13 cellular contexts compared by ENCODE assay signal in the genomic region with DNA sequence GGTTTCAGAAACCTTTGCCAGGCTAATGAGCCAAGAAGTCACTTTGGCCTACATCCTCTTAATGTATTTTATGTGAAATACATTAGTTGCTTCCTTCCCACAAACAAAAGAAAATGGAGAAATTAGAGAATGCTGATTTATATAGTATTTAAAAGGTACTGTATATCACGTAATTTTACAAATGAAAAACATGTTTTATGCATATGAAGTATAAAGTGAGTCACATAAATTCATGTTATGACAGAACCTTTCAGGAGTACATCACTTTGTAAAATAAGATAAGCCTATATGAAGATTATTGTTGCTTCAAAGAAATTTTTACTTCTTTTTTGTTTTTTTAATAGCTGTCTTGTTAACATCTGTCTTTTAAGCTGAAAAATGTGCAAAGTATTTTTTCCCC. TPM values are rescaled to one million over a fixed set of nuclear protein-coding genes. Genes with fewer than 3 reads are reported as not detected.
DNase-seq lines count a peak whose midpoint lies in the region; ATAC-seq, FAIRE-seq and TF ChIP-seq lines count a peak whose summit lies in the region.
"Had no signal": no experiment of that assay in that cellular context is flagged by ENCODE, and none has a peak within 500 bp of the region (broad histone marks: within the 10 kb centered on the region; RNA-seq: fewer than 3 reads in every experiment).

No MANE protein-coding gene starts in this region.

- no peak for DNase-seq in CD8-positive, alpha-beta T cell
- DNase-seq in HL-60 (ENCODE audit: low read depth in 1 of 2, low spot score in 1 of 2) (no peak), GM12878 (ENCODE audit: low read depth, low spot score) (no peak), small intestine (no peak), MM.1S (no peak)
- DNase-seq in natural killer cell treated with Interleukin-12 subunit alpha and Interleukin-12 subunit beta and Interleukin-15 and Interleukin-18, amount 100 ng/mL, for 72 hours (ENCODE audit: low spot score), result no peak
- no peak for DNase-seq in central memory CD4-positive, alpha-beta T cell
- DNase-seq: DMS53, foreskin melanocyte, mesendoderm, NCI-H1105 treated with DMSO at 0.1 percent for 48 hours, WERI-Rb-1 had no signal

- peaks cover 43% of the 10 kb centered on the region for H3K36me3 Mint-ChIP-seq in CD8-positive, alpha-beta T cell
- H3K36me3 Mint-ChIP-seq in natural killer cell treated with Interleukin-12 subunit alpha and Interleukin-12 subunit beta and Interleukin-15 and Interleukin-18, amount 100 ng/mL, for 72 hours, result peaks cover 34% of the 10 kb centered on the region

- FAIRE-seq in GM12878 (lab: Jason Lieb, UNC), result no peak
- FAIRE-seq in small intestine (lab: Jason Lieb, UNC), result no peak

- H2AFZ ChIP-seq in GM12878 (ENCODE audit: control insufficient read depth, low read depth, low read length) (no peak overlapping the region), MM.1S (ENCODE audit: low read length) (no peak overlapping the region)

- no peak overlapping the region for H3K27ac ChIP-seq in CD8-positive, alpha-beta T cell (ENCODE audit: low read depth, low read length)
- H3K27ac ChIP-seq in HL-60 (replicated peaks) (no peak overlapping the region), GM12878 (ENCODE audit: control insufficient read depth, insufficient read depth) (no peak overlapping the region; the same call in 1 of the 2 replicates), small intestine (ENCODE audit: low read depth in 1 of 2, low read length in 1 of 2) (no peak overlapping the region), MM.1S (ENCODE audit: low read length) (no peak overlapping the region)
- H3K27ac ChIP-seq: WERI-Rb-1 had no signal

- H3K79me2 ChIP-seq in GM12878 (ENCODE audit: control insufficient read depth, insufficient read depth, low read length) (peaks cover 99% of the 10 kb centered on the region), MM.1S (ENCODE audit: low read length) (peaks cover 97% of the 10 kb centered on the region)

- peaks cover 2% of the 10 kb centered on the region; the same call in 1 of the 2 replicates for H3F3A ChIP-seq in MM.1S (ENCODE audit: insufficient read depth, low read length)

- WGBS in GM12878 (ENCODE audit: insufficient coverage, insufficient replicate concordance, low lambda C conversion rate, missing lambda C conversion rate), result 45% methylated on average over 1 of the region's 1 CpG
- WGBS in small intestine, 3 donors, result 75 to 82% (median 78%) methylated on average over 1 of the region's 1 CpG

- SMC1A ChIA-PET in GM12878 (lab: Charles Lee; ENCODE audit: uncharacterized antibody, unreplicated experiment), result interaction anchor here (1.3 kb wide), 1 partner anchor 494 kb away, joined by 4 read pairs; no protein-coding TSS in a partner anchor

- TF ChIP-seq EP300 in GM12878 (IDR thresholded peaks at IDR 0.05; ENCODE audit: borderline replicate concordance in 1 of 2, control insufficient read depth in 1 of 2, low read depth in 2 of 2, low read length in 2 of 2), result no peak

- no peak overlapping the region for H3K4me3 ChIP-seq in CD8-positive, alpha-beta T cell (ENCODE audit: low read depth, low read length)
- H3K4me3 ChIP-seq in HL-60 (replicated peaks; ENCODE audit: insufficient read depth, low read length), result 0 out of 2 replicates have a peak overlapping the region, but pooled peaks have one; percentile 1
- H3K4me3 ChIP-seq in GM12878, result peak overlapping the region; percentile 55
- no peak overlapping the region for H3K4me3 ChIP-seq in small intestine (ENCODE audit: low read depth in 1 of 2, low read length in 2 of 2)
- no peak overlapping the region for H3K4me3 ChIP-seq in MM.1S (ENCODE audit: low read length)

- in situ Hi-C loops in GM12878 (cut with MboI), result no loop called here

- no peak for TF ChIP-seq POLR2A in GM12878 (IDR thresholded peaks at IDR 0.05; ENCODE audit: low read depth, low read length)

- TF ChIP-seq RAD21 in GM12878 (IDR thresholded peaks at IDR 0.05; ENCODE audit: insufficient read depth, low read depth, low read length), result no peak

- H3K4me2 ChIP-seq in GM12878 (ENCODE audit: control insufficient read depth, insufficient read depth), result peak overlapping the region; percentile 75
- H3K4me2 ChIP-seq in MM.1S (ENCODE audit: low read depth, low read length), result no peak overlapping the region

- no peaks in the 10 kb centered on the region for H3K9me3 ChIP-seq in CD8-positive, alpha-beta T cell (ENCODE audit: low read length)
- H3K9me3 ChIP-seq in GM12878 (replicated peaks; ENCODE audit: control insufficient read depth, insufficient read depth, low read length), result no peaks in the 10 kb centered on the region
- no peaks in the 10 kb centered on the region for H3K9me3 ChIP-seq in small intestine (ENCODE audit: control insufficient read depth, low read depth)
- H3K9me3 ChIP-seq in MM.1S (replicated peaks; ENCODE audit: insufficient read depth, low read length), result no peaks in the 10 kb centered on the region

- POLR2A ChIA-PET in CD8-positive, alpha-beta T cell (lab: Charles Lee), result no interaction called here
- POLR2A ChIA-PET in GM12878 (lab: Charles Lee), result interaction anchor here (1.3 kb wide), 1 partner anchor 9 kb away, joined by 5 read pairs; no protein-coding TSS in a partner anchor

- H3K4me3 Mint-ChIP-seq in CD8-positive, alpha-beta T cell, result peak overlapping the region; percentile 71
- peak overlapping the region; percentile 98 for H3K4me3 Mint-ChIP-seq in natural killer cell treated with Interleukin-12 subunit alpha and Interleukin-12 subunit beta and Interleukin-15 and Interleukin-18, amount 100 ng/mL, for 72 hours

- no TSS peak for BruUV-seq in GM12878 (replicated peaks; lab: Mats Ljungman, UMichigan)

- no peak for TF ChIP-seq CTCF in CD8-positive, alpha-beta T cell (IDR thresholded peaks at IDR 0.05)
- TF ChIP-seq CTCF in HL-60 (IDR thresholded peaks at IDR 0.05; ENCODE audit: insufficient read depth, low read length), result no peak
- TF ChIP-seq CTCF in GM12878 (IDR thresholded peaks at IDR 0.05 in 2 of 3, conservative IDR thresholded peaks at IDR 0.05 in 1 of 3; ENCODE audit: control insufficient read depth in 2 of 3, extremely low read depth in 1 of 3, insufficient read depth in 1 of 3, low read depth in 3 of 3, low read length in 3 of 3), result no peak
- TF ChIP-seq CTCF in MM.1S (IDR thresholded peaks at IDR 0.05; ENCODE audit: low read length), result no peak

- H3K27ac Mint-ChIP-seq in CD8-positive, alpha-beta T cell, result peak overlapping the region; percentile 19
- H3K27ac Mint-ChIP-seq in natural killer cell treated with Interleukin-12 subunit alpha and Interleukin-12 subunit beta and Interleukin-15 and Interleukin-18, amount 100 ng/mL, for 72 hours, result peak overlapping the region in 1 of 2 donors; percentile 72

- CTCF ChIA-PET in CD8-positive, alpha-beta T cell (lab: Charles Lee), result no interaction called here
- CTCF ChIA-PET in GM12878 (lab: Yijun Ruan, JAX), result interaction anchor here (0.7 kb wide), 1 partner anchor 18 kb away, joined by 3 read pairs; no protein-coding TSS in a partner anchor

- H3K9ac ChIP-seq in GM12878 (ENCODE audit: control insufficient read depth, insufficient read depth, low read length) (no peak overlapping the region; the same call in 1 of the 2 replicates), MM.1S (ENCODE audit: low read length) (no peak overlapping the region)

- intact Hi-C loops in CD8-positive, alpha-beta T cell (cut with DNase I, micrococcal nuclease), result no loop called here
- intact Hi-C loops in GM12878 (cut with micrococcal nuclease; ENCODE audit: unreplicated experiment), result no loop called here

- no peaks in the 10 kb centered on the region for H3K9me2 ChIP-seq in MM.1S (replicated peaks; ENCODE audit: insufficient read depth, low read length)

- H3K27me3 Mint-ChIP-seq in CD8-positive, alpha-beta T cell (ENCODE audit: low read depth), result no peaks in the 10 kb centered on the region
- no peaks in the 10 kb centered on the region for H3K27me3 Mint-ChIP-seq in natural killer cell treated with Interleukin-12 subunit alpha and Interleukin-12 subunit beta and Interleukin-15 and Interleukin-18, amount 100 ng/mL, for 72 hours

- peaks cover 25% of the 10 kb centered on the region for H3K4me1 ChIP-seq in CD8-positive, alpha-beta T cell (ENCODE audit: insufficient read depth, low read length)
- H3K4me1 ChIP-seq in GM12878 (ENCODE audit: control insufficient read depth, insufficient read depth, low read length) (no peaks in the 10 kb centered on the region; the same call in 1 of the 2 replicates), small intestine (ENCODE audit: control insufficient read depth in 2 of 2, insufficient read depth in 1 of 2, low read depth in 1 of 2, low read length in 1 of 2) (no peaks in the 10 kb centered on the region), MM.1S (ENCODE audit: low read length) (no peaks in the 10 kb centered on the region)

- peaks cover 7% of the 10 kb centered on the region for H3K36me3 ChIP-seq in CD8-positive, alpha-beta T cell (ENCODE audit: insufficient read depth, low read length)
- H3K36me3 ChIP-seq in GM12878 (ENCODE audit: control insufficient read depth in 2 of 2, insufficient read depth in 2 of 2, low read length in 1 of 2) (peaks cover 0 to 3% of the 10 kb centered on the region in 2 experiments; a peak in 3 of 4 replicates), small intestine (ENCODE audit: control insufficient read depth in 2 of 2, insufficient read depth in 2 of 2, low read length in 2 of 2) (peaks cover 2% of the 10 kb centered on the region in 2 donors), MM.1S (replicated peaks; ENCODE audit: insufficient read depth, low read length) (no peaks in the 10 kb centered on the region)

- ATAC-seq in CD8-positive, alpha-beta T cell, result no peak
- ATAC-seq in GM12878 (no peak), GM21786 (IDR thresholded peaks at IDR 0.05; ENCODE audit: unreplicated experiment) (no peak)
- ATAC-seq in natural killer cell treated with Interleukin-12 subunit alpha and Interleukin-12 subunit beta and Interleukin-15 and Interleukin-18, amount 100 ng/mL, for 72 hours, result no peak

- peaks cover 68% of the 10 kb centered on the region for H3K4me1 Mint-ChIP-seq in CD8-positive, alpha-beta T cell (ENCODE audit: low read depth)
- H3K4me1 Mint-ChIP-seq in natural killer cell treated with Interleukin-12 subunit alpha and Interleukin-12 subunit beta and Interleukin-15 and Interleukin-18, amount 100 ng/mL, for 72 hours (ENCODE audit: low read depth in 2 of 2), result peaks cover 30 to 41% of the 10 kb centered on the region in 2 donors

- H4K20me1 ChIP-seq in GM12878 (ENCODE audit: control insufficient read depth, insufficient read depth) (no peaks in the 10 kb centered on the region), MM.1S (ENCODE audit: insufficient read depth, low read length) (no peaks in the 10 kb centered on the region)

- H3K9me3 Mint-ChIP-seq in CD8-positive, alpha-beta T cell, result no peaks in the 10 kb centered on the region
- no peaks in the 10 kb centered on the region for H3K9me3 Mint-ChIP-seq in natural killer cell treated with Interleukin-12 subunit alpha and Interleukin-12 subunit beta and Interleukin-15 and Interleukin-18, amount 100 ng/mL, for 72 hours

- RAD21 ChIA-PET in GM12878 (lab: Charles Lee; ENCODE audit: unreplicated experiment), result no interaction called here

- H3K27me3 ChIP-seq in CD8-positive, alpha-beta T cell (ENCODE audit: insufficient read depth, low read length), result no peaks in the 10 kb centered on the region
- H3K27me3 ChIP-seq in HL-60 (ENCODE audit: insufficient read depth, poor library complexity, severe bottlenecking), result no peaks in the 10 kb centered on the region
- H3K27me3 ChIP-seq in GM12878 (replicated peaks in 1 of 2; ENCODE audit: control insufficient read depth in 2 of 2, insufficient read depth in 2 of 2, low read length in 1 of 2), result no peaks in the 10 kb centered on the region
- H3K27me3 ChIP-seq in small intestine (ENCODE audit: control insufficient read depth in 2 of 2, insufficient read depth in 2 of 2, low read length in 2 of 2), result no peaks in the 10 kb centered on the region
- no peaks in the 10 kb centered on the region for H3K27me3 ChIP-seq in MM.1S (replicated peaks; ENCODE audit: insufficient read depth, low read length)

RNA-seq across cellular contexts. Expression of gene DR1, which starts 4.6 kb away (rescaled TPM):
- total RNA-seq in CD8-positive, alpha-beta T cell, result 10 to 100 TPM; 49.1 to 49.9 TPM
- 45.5 and 51.4 TPM in 2 replicates for total RNA-seq in GM12878 (2013; cell fraction: nucleolus; rRNA removed)
- total RNA-seq in GM12878 (2014; rRNA removed) (30.0 and 31.3 TPM in 2 replicates), GM12878 (2014; rRNA removed; fragmentation: Illumina TruSeq; extraction: Trizol) (30.8 and 35.6 TPM in 2 replicates), GM12878 (2021) (50.5 and 51.2 TPM in 2 replicates)
- polyA plus RNA-seq in GM12878 (2011; ENCODE audit: low read depth), result 21.9 TPM
- polyA plus RNA-seq in GM12878 (2011; rRNA removed) (43.9 and 60.5 TPM in 2 replicates), GM12878 (2014; fragmentation: Illumina TruSeq; extraction: Trizol) (35.1 and 41.1 TPM in 2 replicates), GM12878 (2014; fragmentation: Nextera tagmentation; extraction: Ambion mirVana) (10 to 100 TPM in 1 of 2 experiments, 1 to 10 TPM in 1; 7.4 to 12.7 TPM), GM12878 (2014; rRNA removed) (29.9 and 31.8 TPM in 2 replicates), GM12878 (2016; fragmentation: Nextera tagmentation; extraction: Ambion mirVana) (10 to 100 TPM; 50.0 to 56.1 TPM), small intestine (10 to 100 TPM; 10.3 to 16.8 (median 15.1) TPM)
- 18.2 and 22.1 TPM in 2 replicates for polyA plus RNA-seq in GM12878 (2011; cell fraction: cytosol; rRNA removed)
- polyA plus RNA-seq in GM12878 (2011; cell fraction: nucleus; rRNA removed), result 12.3 and 13.1 TPM in 2 replicates
- 19.5 and 28.2 TPM in 2 replicates for polyA plus RNA-seq in GM12878 (2012)
- 31.1 and 33.7 TPM in 2 replicates for polyA minus RNA-seq in GM12878 (2011; rRNA and poly(A)+ RNA removed)
- 25.3 and 31.2 TPM in 2 replicates for polyA minus RNA-seq in GM12878 (2011; cell fraction: cytosol; rRNA and poly(A)+ RNA removed)
- 18.7 and 32.1 TPM in 2 replicates for polyA minus RNA-seq in GM12878 (2011; cell fraction: nucleus; rRNA and poly(A)+ RNA removed)
- total RNA-seq in natural killer cell treated with Interleukin-12 subunit alpha and Interleukin-12 subunit beta and Interleukin-15 and Interleukin-18, amount 100 ng/mL, for 72 hours, result 10 to 100 TPM; 73.6 to 74.1 TPM

Comparison
In these comparisons a context has a peak if more than half of its experiments do, and no peak if none do; other contexts are left out.
1. H3K4me3 ChIP-seq: peak in HL-60 (single experiment) and GM12878 (single experiment); none in CD8-positive, alpha-beta T cell (single experiment), small intestine (0 of 2) and MM.1S (single experiment).